Comparison of ENCODE assay signal across 14 cellular contexts in genomic region chr2:149094217-149095015, GRCh38. TPM values are rescaled to one million over a fixed set of nuclear protein-coding genes. Genes with fewer than 3 reads are reported as not detected.
DNase-seq lines count a peak whose midpoint lies in the region; ATAC-seq, FAIRE-seq and TF ChIP-seq lines count a peak whose summit lies in the region.
"Had no signal": no experiment of that assay in that cellular context is flagged by ENCODE, and none has a peak within 500 bp of the region (broad histone marks: within the 10 kb centered on the region; RNA-seq: fewer than 3 reads in every experiment).

No MANE protein-coding gene starts in this region.

- H3K4ac ChIP-seq in trophoblast cell (ENCODE audit: low read depth, low read length), result no peak overlapping the region

- H3K14ac ChIP-seq in trophoblast cell (ENCODE audit: low read length), result no peak overlapping the region

- H2BK120ac ChIP-seq in trophoblast cell (ENCODE audit: insufficient read depth, low read length, poor library complexity), result no peak overlapping the region

- no peak overlapping the region for H3K4me3 ChIP-seq in trophoblast cell (ENCODE audit: low read depth, low read length)
- H3K4me3 ChIP-seq: thyroid gland had no signal

- no peak overlapping the region for H3K23ac ChIP-seq in trophoblast cell (ENCODE audit: low read length)

- TF ChIP-seq POLR2A in GM12891 (IDR thresholded peaks at IDR 0.05; ENCODE audit: low read depth, low read length), result no peak

- peak; percentile 72 for DNase-seq in GM03348 (ENCODE audit: low spot score)
- peak; percentile 2 for DNase-seq in NCI-H69 (lab: John Stamatoyannopoulos, UW)
- DNase-seq in dedifferentiated amniotic fluid mesenchymal stem cell (ENCODE audit: extremely low spot score), result peak; percentile 73
- DNase-seq in trophoblast cell, result peak; percentile 19 to 84
- DNase-seq in NCI-H446 treated with DMSO at 0.1 percent for 48 hours (lab: John Stamatoyannopoulos, UW), result no peak
- no peak for DNase-seq in GM12891 (ENCODE audit: insufficient read length, low spot score)
- no peak for DNase-seq in globus pallidus (ENCODE audit: low spot score)
- DNase-seq: activated naive CD4-positive, alpha-beta T cell; CD4-positive, CD25-positive, alpha-beta regulatory T cell; retina; stimulated activated CD4-positive, alpha-beta T cell treated with anti-CD3 and anti-CD28 coated beads, Interleukin-2, amount 100 ng/mL, for 24 hours; thyroid gland had no signal

- H4K91ac ChIP-seq in trophoblast cell (ENCODE audit: low read depth, low read length), result no peak overlapping the region

- WGBS in trophoblast cell (ENCODE audit: extremely low coverage, insufficient coverage, insufficient read length), result no CpG with 5 or more reads among the region's 5 CpGs

- H2AK5ac ChIP-seq in trophoblast cell (ENCODE audit: low read length), result no peak overlapping the region

- no peak overlapping the region for H2AFZ ChIP-seq in trophoblast cell (ENCODE audit: insufficient read depth, low read length, poor library complexity)

- H3K27ac ChIP-seq in trophoblast cell (ENCODE audit: low read depth, low read length), result no peak overlapping the region
- H3K27ac ChIP-seq: thyroid gland had no signal

- H3K9ac ChIP-seq in trophoblast cell (ENCODE audit: low read length), result no peak overlapping the region

- H3K79me2 ChIP-seq in trophoblast cell (ENCODE audit: control insufficient read depth, insufficient read depth, low read length, poor library complexity), result peaks cover 2% of the 10 kb centered on the region

- peaks cover 5% of the 10 kb centered on the region for H3K79me1 ChIP-seq in trophoblast cell (ENCODE audit: low read length)

- no peak overlapping the region for H2BK12ac ChIP-seq in trophoblast cell (ENCODE audit: low read length)

- no peak overlapping the region for H3K18ac ChIP-seq in trophoblast cell (ENCODE audit: low read length)

- H3K27me3 ChIP-seq in trophoblast cell (ENCODE audit: insufficient read depth, low read length), result no peaks in the 10 kb centered on the region
- H3K27me3 ChIP-seq: thyroid gland had no signal

- no peak for FAIRE-seq in GM12891 (lab: Jason Lieb, UNC)
- FAIRE-seq: endometrium had no signal

- no peak overlapping the region for H3K4me2 ChIP-seq in trophoblast cell (ENCODE audit: low read length)

- no peak for ATAC-seq in GM19455 (IDR thresholded peaks at IDR 0.05; ENCODE audit: unreplicated experiment)

- H4K12ac ChIP-seq in trophoblast cell (ENCODE audit: low read depth, low read length), result no peak overlapping the region

- peaks cover 0 to 4% of the 10 kb centered on the region in 2 experiments for H3K36me3 ChIP-seq in trophoblast cell (ENCODE audit: control insufficient read depth in 1 of 2, insufficient read depth in 2 of 2, low read length in 2 of 2)
- H3K36me3 ChIP-seq: thyroid gland had no signal

- H3K4me1 ChIP-seq in trophoblast cell (ENCODE audit: control insufficient read depth in 1 of 2, insufficient read depth in 2 of 2, low read length in 2 of 2), result peaks cover 0 to 7% of the 10 kb centered on the region in 2 experiments
- H3K4me1 ChIP-seq: thyroid gland had no signal

- peaks cover 1% of the 10 kb centered on the region for H3K9me3 ChIP-seq in trophoblast cell (ENCODE audit: insufficient read depth, low read depth, low read length)
- H3K9me3 ChIP-seq: thyroid gland had no signal

- no peak overlapping the region for H4K8ac ChIP-seq in trophoblast cell (ENCODE audit: low read depth, low read length)

- no peak overlapping the region for H2BK5ac ChIP-seq in trophoblast cell (ENCODE audit: low read depth, low read length, poor library complexity)

TF ChIP-seq in GM12891, 5 proteins besides CTCF, POLR2A, EP300 and RAD21:
- TF ChIP-seq POU2F2 (IDR thresholded peaks at IDR 0.05; ENCODE audit: low read depth, low read length), result no peak
- TF ChIP-seq TAF1 (IDR thresholded peaks at IDR 0.05; ENCODE audit: low read depth, low read length), result no peak
- TF ChIP-seq POLR2AphosphoS5 (IDR thresholded peaks at IDR 0.05; ENCODE audit: low read depth, low read length), result no peak
- no peak for TF ChIP-seq SPI1 (IDR thresholded peaks at IDR 0.05; ENCODE audit: low read depth, low read length)
- TF ChIP-seq PAX5 (IDR thresholded peaks at IDR 0.05; ENCODE audit: insufficient read depth, low read length, severe bottlenecking), result no peak

RNA-seq across cellular contexts. Expression of gene LYPD6B, which starts 55.9 kb away (rescaled TPM):
- 43.9 and 44.9 TPM in 2 replicates for polyA plus RNA-seq in trophoblast cell (2013)
- 2.2 TPM for polyA plus RNA-seq in GM12891 (2012; ENCODE audit: low read depth, missing spikeins)
- polyA plus RNA-seq: CD4-positive, CD25-positive, alpha-beta regulatory T cell had no signal

Comparison
In these comparisons a context has a peak if more than half of its experiments do, and no peak if none do; other contexts are left out.
1. DNase-seq: peak in GM03348 (single experiment), NCI-H69 (single experiment), dedifferentiated amniotic fluid mesenchymal stem cell (single experiment) and trophoblast cell (2 of 2); none in NCI-H446 treated with DMSO at 0.1 percent for 48 hours (single experiment), GM12891 (single experiment) and globus pallidus (single experiment).